22 cellular contexts compared by ENCODE assay signal in the genomic region with DNA sequence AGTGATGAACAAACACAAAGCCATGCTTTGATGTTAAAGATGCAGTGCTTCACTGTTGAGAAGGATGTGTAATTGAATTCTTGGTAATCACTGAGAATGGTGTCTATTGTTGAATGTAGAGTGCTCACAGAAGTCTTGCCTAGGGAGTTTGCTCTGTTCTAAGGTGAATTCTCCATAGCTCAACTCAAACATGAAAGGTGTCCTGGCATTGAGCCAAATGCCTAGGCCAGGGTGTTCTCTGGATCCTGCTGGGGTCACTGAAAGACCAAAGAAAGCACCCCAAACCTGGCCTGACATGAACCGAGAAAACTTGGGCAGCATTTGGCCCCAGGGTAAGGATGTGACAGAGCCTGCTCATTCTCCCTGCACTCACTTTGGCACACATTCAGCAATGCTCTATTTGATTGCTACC.
DNase-seq lines count a peak whose midpoint lies in the region; ATAC-seq and TF ChIP-seq lines count a peak whose summit lies in the region.
"Had no signal": no experiment of that assay in that cellular context is flagged by ENCODE, and none has a peak within 500 bp of the region (broad histone marks: within the 10 kb centered on the region; RNA-seq: fewer than 3 reads in every experiment).

No MANE protein-coding gene starts in this region.

- 0% methylated on average over 1 of the region's 1 CpG for WGBS in mammary epithelial cell (ENCODE audit: low coverage, missing lambda C conversion rate)
- no CpG with 5 or more reads among the region's 1 CpG for WGBS in neuronal stem cell (ENCODE audit: extremely low coverage in 2 of 2, insufficient read length in 2 of 2, insufficient replicate concordance in 1 of 2), 2 donors

- dilution Hi-C loops in mammary epithelial cell (cut with HindIII; ENCODE audit: low sequenced_read_pairs): no loop called here

- H3K23ac ChIP-seq in neuronal stem cell (ENCODE audit: low read depth, low read length, poor library complexity): no peak overlapping the region

- H3K27me3 Mint-ChIP-seq in GM23338 (ENCODE audit: insufficient read depth, low read depth, poor library complexity): peaks cover 4% of the 10 kb centered on the region
- H3K27me3 Mint-ChIP-seq: activated naive CD4-positive, alpha-beta T cell treated with anti-CD3 and anti-CD28 coated beads, Interleukin-2, amount 10 ng/mL, durations not matched to agents 7 days and 5 days; CD8-positive, alpha-beta memory T cell; naive thymus-derived CD4-positive, alpha-beta T cell; T-cell had no signal

- no peaks in the 10 kb centered on the region for H3K79me1 ChIP-seq in neuronal stem cell (ENCODE audit: low read depth, low read length)

- no peaks in the 10 kb centered on the region for H3F3A ChIP-seq in GM23338 (replicated peaks; ENCODE audit: low read depth)

- H3K4me3 ChIP-seq in left ventricle myocardium inferior (no peak overlapping the region), mammary epithelial cell (replicated peaks in 1 of 3; ENCODE audit: insufficient read depth in 1 of 3, low read depth in 2 of 3, low read length in 3 of 3) (no peak overlapping the region), neuronal stem cell (ENCODE audit: low read length in 2 of 2) (no peak overlapping the region), GM23338 (no peak overlapping the region)
- H3K4me3 ChIP-seq: lower lobe of right lung, Peyer's patch, spleen, thoracic aorta had no signal

- no peak overlapping the region for H2BK120ac ChIP-seq in neuronal stem cell (ENCODE audit: low read depth, low read length)

- H3K79me2 ChIP-seq in mammary epithelial cell (ENCODE audit: insufficient read depth, low read length): no peaks in the 10 kb centered on the region
- H3K79me2 ChIP-seq in GM23338 (replicated peaks; ENCODE audit: insufficient read depth): no peaks in the 10 kb centered on the region

- H3K9me2 ChIP-seq in GM23338 (ENCODE audit: insufficient read depth): no peaks in the 10 kb centered on the region

- no peaks in the 10 kb centered on the region for H4K20me1 ChIP-seq in mammary epithelial cell (ENCODE audit: insufficient read depth, low read length)
- no peaks in the 10 kb centered on the region for H4K20me1 ChIP-seq in GM23338 (replicated peaks; ENCODE audit: insufficient read depth)

- no peak overlapping the region for H2BK15ac ChIP-seq in neuronal stem cell (ENCODE audit: low read length)

- DNase-seq in Right ventricle myocardium superior (no peak), left ventricle myocardium inferior (no peak), NCI-H146 treated with DMSO at 0.1 percent for 48 hours (lab: John Stamatoyannopoulos, UW; ENCODE audit: unreplicated experiment) (peak; percentile 5), mammary epithelial cell (peak; percentile 81), neuronal stem cell (ENCODE audit: low spot score) (no peak), KG1 (lab: John Stamatoyannopoulos, UW) (no peak), SW480 (ENCODE audit: low spot score) (no peak), GM23338 (ENCODE audit: low spot score) (no peak)
- DNase-seq: activated CD4-positive, alpha-beta T cell treated with anti-CD3 and anti-CD28 coated beads, Interleukin-2, amount 50 U/mL, for 4 hours; activated naive CD4-positive, alpha-beta T cell treated with anti-CD3 and anti-CD28 coated beads, Interleukin-2, amount 10 ng/mL, durations not matched to agents 7 days and 5 days; activated T-cell treated with anti-CD3 and anti-CD28 coated beads, Interleukin-2, amount 50 U/mL, for 1 hour; CD8-positive, alpha-beta memory T cell; GDM1; lower lobe of right lung; naive thymus-derived CD4-positive, alpha-beta T cell; NCI-H1930; NCI-H748 treated with DMSO at 0.1 percent for 48 hours; Peyer's patch; spleen; T-cell had no signal

- TF ChIP-seq CTCF in left ventricle myocardium inferior (IDR thresholded peaks at IDR 0.05; ENCODE audit: borderline replicate concordance) (no peak), mammary epithelial cell (conservative IDR thresholded peaks at IDR 0.05 in 1 of 2, IDR thresholded peaks at IDR 0.05 in 1 of 2; ENCODE audit: extremely low read depth in 1 of 2, insufficient read depth in 1 of 2, low read depth in 1 of 2, low read length in 2 of 2) (no peak), GM23338 (conservative IDR thresholded peaks at IDR 0.05; ENCODE audit: low read depth in 2 of 2) (no peak)

- H2AFZ ChIP-seq in mammary epithelial cell (ENCODE audit: low read depth, low read length) (no peak overlapping the region), neuronal stem cell (ENCODE audit: low read length) (no peak overlapping the region), GM23338 (no peak overlapping the region)

- intact Hi-C loops in Right ventricle myocardium superior (cut with DNase I) (no loop called here), left ventricle myocardium inferior (cut with micrococcal nuclease) (no loop called here), mammary epithelial cell (cut with micrococcal nuclease) (loop anchor here (1.0 kb wide), 1 partner anchor 125 kb away; no protein-coding TSS in a partner anchor)

- CTCF ChIA-PET in mammary epithelial cell (lab: Charles Lee; ENCODE audit: low non-redundant PET): interaction anchor here (0.6 kb wide), 1 partner anchor 662 kb away, joined by 14 read pairs; no protein-coding TSS in a partner anchor

- in situ Hi-C loops in mammary epithelial cell (cut with MboI; ENCODE audit: low sequenced_read_pairs in 2 of 2): no loop called here

- no peak overlapping the region for H3K14ac ChIP-seq in neuronal stem cell (ENCODE audit: low read length)

- H3K36me3 ChIP-seq in left ventricle myocardium inferior: no peaks in the 10 kb centered on the region
- H3K36me3 ChIP-seq in mammary epithelial cell (ENCODE audit: insufficient read depth, low read length): no peaks in the 10 kb centered on the region
- no peaks in the 10 kb centered on the region for H3K36me3 ChIP-seq in neuronal stem cell (replicated peaks in 1 of 2; ENCODE audit: control insufficient read depth in 2 of 2, insufficient read depth in 2 of 2, low read length in 2 of 2)
- no peaks in the 10 kb centered on the region for H3K36me3 ChIP-seq in GM23338 (ENCODE audit: insufficient read depth)
- H3K36me3 ChIP-seq: lower lobe of right lung, Peyer's patch, thoracic aorta had no signal

- peak; percentile 62 for ATAC-seq in Right ventricle myocardium superior (ENCODE audit: poor library complexity)
- ATAC-seq in GM23338: no peak
- ATAC-seq: lower lobe of right lung; naive thymus-derived CD4-positive, alpha-beta T cell; T-cell had no signal

- H3K27ac ChIP-seq in left ventricle myocardium inferior (replicated peaks): no peak overlapping the region
- peak overlapping the region; percentile 3 for H3K27ac ChIP-seq in mammary epithelial cell (ENCODE audit: insufficient read depth, low read depth, low read length)
- H3K27ac ChIP-seq in neuronal stem cell (replicated peaks; ENCODE audit: low read length): no peak overlapping the region
- H3K27ac ChIP-seq in GM23338 (ENCODE audit: low read depth): no peak overlapping the region
- H3K27ac ChIP-seq: KMS-11, lower lobe of right lung, Peyer's patch, spleen, thoracic aorta had no signal

- peak overlapping the region; percentile 5 for H3K18ac ChIP-seq in neuronal stem cell (ENCODE audit: low read length)

- H3K27me3 ChIP-seq in left ventricle myocardium inferior (ENCODE audit: low read depth) (no peaks in the 10 kb centered on the region), mammary epithelial cell (ENCODE audit: insufficient read depth, low read length) (no peaks in the 10 kb centered on the region), neuronal stem cell (ENCODE audit: control insufficient read depth in 3 of 3, insufficient read depth in 3 of 3, low read depth in 1 of 3, low read length in 3 of 3) (no peaks in the 10 kb centered on the region), GM23338 (ENCODE audit: insufficient read depth) (no peaks in the 10 kb centered on the region)
- H3K27me3 ChIP-seq: Peyer's patch, spleen had no signal

- H3K4me2 ChIP-seq in mammary epithelial cell (ENCODE audit: insufficient read depth, low read depth, low read length) (peak overlapping the region; percentile 46), neuronal stem cell (ENCODE audit: insufficient read depth, low read length, poor library complexity, severe bottlenecking) (no peak overlapping the region), GM23338 (no peak overlapping the region)
- H3K4me2 ChIP-seq: KMS-11 had no signal

- no peaks in the 10 kb centered on the region for H3K36me3 Mint-ChIP-seq in GM23338 (ENCODE audit: low read depth)
- H3K36me3 Mint-ChIP-seq: activated naive CD4-positive, alpha-beta T cell treated with anti-CD3 and anti-CD28 coated beads, Interleukin-2, amount 10 ng/mL, durations not matched to agents 7 days and 5 days had no signal

- no peak overlapping the region for H4K91ac ChIP-seq in neuronal stem cell (ENCODE audit: low read depth, low read length, poor library complexity)

- H3K27ac Mint-ChIP-seq in GM23338: no peak overlapping the region
- H3K27ac Mint-ChIP-seq: activated naive CD4-positive, alpha-beta T cell treated with anti-CD3 and anti-CD28 coated beads, Interleukin-2, amount 10 ng/mL, durations not matched to agents 7 days and 5 days; CD8-positive, alpha-beta memory T cell; T-cell had no signal

- H3K9me3 ChIP-seq in left ventricle myocardium inferior (replicated peaks) (no peaks in the 10 kb centered on the region), mammary epithelial cell (replicated peaks; ENCODE audit: insufficient read depth, low read length) (no peaks in the 10 kb centered on the region), neuronal stem cell (replicated peaks in 1 of 2; ENCODE audit: control insufficient read depth in 2 of 2, insufficient read depth in 1 of 2, low read depth in 1 of 2, low read length in 2 of 2) (no peaks in the 10 kb centered on the region)
- H3K9me3 ChIP-seq: lower lobe of right lung, Peyer's patch, spleen, thoracic aorta had no signal

- no peak overlapping the region for H2AK5ac ChIP-seq in neuronal stem cell (ENCODE audit: low read depth, low read length)

- peaks cover 42% of the 10 kb centered on the region for H3K4me1 Mint-ChIP-seq in GM23338
- H3K4me1 Mint-ChIP-seq: activated naive CD4-positive, alpha-beta T cell treated with anti-CD3 and anti-CD28 coated beads, Interleukin-2, amount 10 ng/mL, durations not matched to agents 7 days and 5 days; CD8-positive, alpha-beta memory T cell; naive thymus-derived CD4-positive, alpha-beta T cell; T-cell had no signal

- H3K9me3 Mint-ChIP-seq in GM23338: no peaks in the 10 kb centered on the region
- H3K9me3 Mint-ChIP-seq: activated naive CD4-positive, alpha-beta T cell treated with anti-CD3 and anti-CD28 coated beads, Interleukin-2, amount 10 ng/mL, durations not matched to agents 7 days and 5 days; CD8-positive, alpha-beta memory T cell; naive thymus-derived CD4-positive, alpha-beta T cell; T-cell had no signal

- no peak overlapping the region for H4K8ac ChIP-seq in neuronal stem cell (ENCODE audit: low read depth, low read length)

- no peak overlapping the region for H3K9ac ChIP-seq in mammary epithelial cell (ENCODE audit: insufficient read depth, low read length)
- H3K9ac ChIP-seq in neuronal stem cell (ENCODE audit: low read depth, low read length, poor library complexity): no peak overlapping the region
- H3K9ac ChIP-seq: KMS-11 had no signal

- H2BK5ac ChIP-seq in neuronal stem cell (ENCODE audit: low read length): no peak overlapping the region

- H3K4me1 ChIP-seq in left ventricle myocardium inferior (peaks cover 10% of the 10 kb centered on the region), mammary epithelial cell (ENCODE audit: insufficient read depth, low read length) (peaks cover 37% of the 10 kb centered on the region), neuronal stem cell (ENCODE audit: control insufficient read depth in 2 of 2, insufficient read depth in 1 of 2, low read depth in 1 of 2, low read length in 2 of 2) (peaks cover 7 to 8% of the 10 kb centered on the region in 2 donors), GM23338 (ENCODE audit: insufficient read depth) (peaks cover 36% of the 10 kb centered on the region)
- H3K4me1 ChIP-seq: lower lobe of right lung, Peyer's patch, spleen had no signal

- no TSS peak for BruUV-seq in mammary epithelial cell (replicated peaks; lab: Mats Ljungman, UMichigan)

- no peak overlapping the region for H2BK12ac ChIP-seq in neuronal stem cell (ENCODE audit: low read length)

- H3K4ac ChIP-seq in neuronal stem cell (ENCODE audit: low read length): no peak overlapping the region

- no peak overlapping the region for H3K4me3 Mint-ChIP-seq in GM23338
- H3K4me3 Mint-ChIP-seq: activated naive CD4-positive, alpha-beta T cell treated with anti-CD3 and anti-CD28 coated beads, Interleukin-2, amount 10 ng/mL, durations not matched to agents 7 days and 5 days; CD8-positive, alpha-beta memory T cell; naive thymus-derived CD4-positive, alpha-beta T cell; T-cell had no signal

Comparison
In these comparisons a context has a peak if more than half of its experiments do, and no peak if none do; other contexts are left out.
1. DNase-seq: peak in NCI-H146 treated with DMSO at 0.1 percent for 48 hours (single experiment) and mammary epithelial cell (single experiment); none in Right ventricle myocardium superior (single experiment), left ventricle myocardium inferior (single experiment), neuronal stem cell (single experiment), KG1 (single experiment), SW480 (single experiment) and GM23338 (single experiment).